In the genomic region with DNA sequence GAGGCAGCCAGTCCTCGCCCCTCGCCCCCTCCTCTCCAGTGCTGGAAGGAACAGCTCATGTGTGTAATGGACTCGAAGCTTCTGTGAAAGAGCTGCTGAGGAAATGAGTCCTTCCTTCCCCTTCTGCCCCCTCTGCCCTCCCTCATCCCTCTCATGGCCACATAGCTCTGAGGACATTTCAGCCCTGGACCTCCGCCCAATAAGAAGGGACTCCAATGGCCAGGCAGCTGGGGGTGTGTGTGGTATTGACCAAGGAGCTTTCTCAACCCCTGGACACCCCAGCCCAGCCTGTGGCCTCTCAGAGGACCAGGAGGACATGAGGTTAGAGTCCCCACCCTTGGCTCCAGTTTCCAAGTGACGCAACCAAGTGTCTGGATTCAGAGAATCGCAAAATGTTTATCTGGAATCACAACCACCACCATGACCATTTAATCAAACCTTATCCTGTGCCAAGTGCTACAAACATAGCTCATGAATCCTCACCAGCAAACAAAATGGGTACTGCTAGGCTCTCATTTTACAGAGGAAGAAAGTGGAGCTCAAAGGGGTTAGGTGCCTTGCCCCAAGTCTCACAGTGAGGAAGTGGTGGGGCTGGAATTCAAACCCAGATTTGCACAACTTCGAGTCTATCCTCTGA, we compare ENCODE assay signal across 1 cellular context.
TF ChIP-seq lines count a peak whose summit lies in the region.

No MANE protein-coding gene starts in this region.

TF ChIP-seq in HepG2, 621 proteins besides CTCF, POLR2A, EP300 and RAD21 (continued from another document):
- TF ChIP-seq, protein P1, sequence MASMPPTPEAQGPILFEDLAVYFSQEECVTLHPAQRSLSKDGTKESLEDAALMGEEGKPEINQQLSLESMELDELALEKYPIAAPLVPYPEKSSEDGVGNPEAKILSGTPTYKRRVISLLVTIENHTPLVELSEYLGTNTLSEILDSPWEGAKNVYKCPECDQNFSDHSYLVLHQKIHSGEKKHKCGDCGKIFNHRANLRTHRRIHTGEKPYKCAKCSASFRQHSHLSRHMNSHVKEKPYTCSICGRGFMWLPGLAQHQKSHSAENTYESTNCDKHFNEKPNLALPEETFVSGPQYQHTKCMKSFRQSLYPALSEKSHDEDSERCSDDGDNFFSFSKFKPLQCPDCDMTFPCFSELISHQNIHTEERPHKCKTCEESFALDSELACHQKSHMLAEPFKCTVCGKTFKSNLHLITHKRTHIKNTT (CRISPR knock-in tag; IDR thresholded peaks at IDR 0.05), result no peak
- no peak for TF ChIP-seq ZNF678 (CRISPR knock-in tag; IDR thresholded peaks at IDR 0.05)
- no peak for TF ChIP-seq ADNP (CRISPR knock-in tag; IDR thresholded peaks at IDR 0.05)
- TF ChIP-seq ZNF124 (CRISPR knock-in tag; IDR thresholded peaks at IDR 0.05), result 0 out of 2 replicates have a peak, but pooled peaks have one; percentile 15
- TF ChIP-seq ELF3 (CRISPR knock-in tag; IDR thresholded peaks at IDR 0.05), result no peak
- TF ChIP-seq ZFP41 (CRISPR knock-in tag; IDR thresholded peaks at IDR 0.05; ENCODE audit: borderline replicate concordance), result no peak
- no peak for TF ChIP-seq MTA3 (CRISPR knock-in tag; IDR thresholded peaks at IDR 0.05)
- TF ChIP-seq SP2 (CRISPR knock-in tag; IDR thresholded peaks at IDR 0.05), result no peak
- no peak for TF ChIP-seq ZBTB3 (CRISPR knock-in tag; IDR thresholded peaks at IDR 0.05; ENCODE audit: borderline replicate concordance, low read depth)
- TF ChIP-seq U2AF1 (optimal IDR thresholded peaks at IDR 0.05; ENCODE audit: low read depth, low read length), result no peak
- TF ChIP-seq, protein P2, sequence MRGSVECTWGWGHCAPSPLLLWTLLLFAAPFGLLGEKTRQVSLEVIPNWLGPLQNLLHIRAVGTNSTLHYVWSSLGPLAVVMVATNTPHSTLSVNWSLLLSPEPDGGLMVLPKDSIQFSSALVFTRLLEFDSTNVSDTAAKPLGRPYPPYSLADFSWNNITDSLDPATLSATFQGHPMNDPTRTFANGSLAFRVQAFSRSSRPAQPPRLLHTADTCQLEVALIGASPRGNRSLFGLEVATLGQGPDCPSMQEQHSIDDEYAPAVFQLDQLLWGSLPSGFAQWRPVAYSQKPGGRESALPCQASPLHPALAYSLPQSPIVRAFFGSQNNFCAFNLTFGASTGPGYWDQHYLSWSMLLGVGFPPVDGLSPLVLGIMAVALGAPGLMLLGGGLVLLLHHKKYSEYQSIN (CRISPR knock-in tag; IDR thresholded peaks at IDR 0.05; ENCODE audit: borderline replicate concordance), result no peak
- TF ChIP-seq AGO2 (optimal IDR thresholded peaks at IDR 0.05; ENCODE audit: low read depth, low read length), result no peak
- TF ChIP-seq, protein P3, sequence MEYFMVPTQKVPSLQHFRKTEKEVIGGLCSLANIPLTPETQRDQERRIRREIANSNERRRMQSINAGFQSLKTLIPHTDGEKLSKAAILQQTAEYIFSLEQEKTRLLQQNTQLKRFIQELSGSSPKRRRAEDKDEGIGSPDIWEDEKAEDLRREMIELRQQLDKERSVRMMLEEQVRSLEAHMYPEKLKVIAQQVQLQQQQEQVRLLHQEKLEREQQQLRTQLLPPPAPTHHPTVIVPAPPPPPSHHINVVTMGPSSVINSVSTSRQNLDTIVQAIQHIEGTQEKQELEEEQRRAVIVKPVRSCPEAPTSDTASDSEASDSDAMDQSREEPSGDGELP (IDR thresholded peaks at IDR 0.05; ENCODE audit: borderline replicate concordance, low read depth), result no peak
- TF ChIP-seq, protein P4, sequence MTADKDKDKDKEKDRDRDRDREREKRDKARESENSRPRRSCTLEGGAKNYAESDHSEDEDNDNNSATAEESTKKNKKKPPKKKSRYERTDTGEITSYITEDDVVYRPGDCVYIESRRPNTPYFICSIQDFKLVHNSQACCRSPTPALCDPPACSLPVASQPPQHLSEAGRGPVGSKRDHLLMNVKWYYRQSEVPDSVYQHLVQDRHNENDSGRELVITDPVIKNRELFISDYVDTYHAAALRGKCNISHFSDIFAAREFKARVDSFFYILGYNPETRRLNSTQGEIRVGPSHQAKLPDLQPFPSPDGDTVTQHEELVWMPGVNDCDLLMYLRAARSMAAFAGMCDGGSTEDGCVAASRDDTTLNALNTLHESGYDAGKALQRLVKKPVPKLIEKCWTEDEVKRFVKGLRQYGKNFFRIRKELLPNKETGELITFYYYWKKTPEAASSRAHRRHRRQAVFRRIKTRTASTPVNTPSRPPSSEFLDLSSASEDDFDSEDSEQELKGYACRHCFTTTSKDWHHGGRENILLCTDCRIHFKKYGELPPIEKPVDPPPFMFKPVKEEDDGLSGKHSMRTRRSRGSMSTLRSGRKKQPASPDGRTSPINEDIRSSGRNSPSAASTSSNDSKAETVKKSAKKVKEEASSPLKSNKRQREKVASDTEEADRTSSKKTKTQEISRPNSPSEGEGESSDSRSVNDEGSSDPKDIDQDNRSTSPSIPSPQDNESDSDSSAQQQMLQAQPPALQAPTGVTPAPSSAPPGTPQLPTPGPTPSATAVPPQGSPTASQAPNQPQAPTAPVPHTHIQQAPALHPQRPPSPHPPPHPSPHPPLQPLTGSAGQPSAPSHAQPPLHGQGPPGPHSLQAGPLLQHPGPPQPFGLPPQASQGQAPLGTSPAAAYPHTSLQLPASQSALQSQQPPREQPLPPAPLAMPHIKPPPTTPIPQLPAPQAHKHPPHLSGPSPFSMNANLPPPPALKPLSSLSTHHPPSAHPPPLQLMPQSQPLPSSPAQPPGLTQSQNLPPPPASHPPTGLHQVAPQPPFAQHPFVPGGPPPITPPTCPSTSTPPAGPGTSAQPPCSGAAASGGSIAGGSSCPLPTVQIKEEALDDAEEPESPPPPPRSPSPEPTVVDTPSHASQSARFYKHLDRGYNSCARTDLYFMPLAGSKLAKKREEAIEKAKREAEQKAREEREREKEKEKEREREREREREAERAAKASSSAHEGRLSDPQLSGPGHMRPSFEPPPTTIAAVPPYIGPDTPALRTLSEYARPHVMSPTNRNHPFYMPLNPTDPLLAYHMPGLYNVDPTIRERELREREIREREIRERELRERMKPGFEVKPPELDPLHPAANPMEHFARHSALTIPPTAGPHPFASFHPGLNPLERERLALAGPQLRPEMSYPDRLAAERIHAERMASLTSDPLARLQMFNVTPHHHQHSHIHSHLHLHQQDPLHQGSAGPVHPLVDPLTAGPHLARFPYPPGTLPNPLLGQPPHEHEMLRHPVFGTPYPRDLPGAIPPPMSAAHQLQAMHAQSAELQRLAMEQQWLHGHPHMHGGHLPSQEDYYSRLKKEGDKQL (CRISPR knock-in tag; IDR thresholded peaks at IDR 0.05; ENCODE audit: low read depth), result no peak
- no peak for TF ChIP-seq MEF2D (CRISPR knock-in tag; IDR thresholded peaks at IDR 0.05)
- no peak for TF ChIP-seq ZNF615 (CRISPR knock-in tag; IDR thresholded peaks at IDR 0.05; ENCODE audit: borderline replicate concordance)
- TF ChIP-seq AKAP8 (CRISPR knock-in tag; IDR thresholded peaks at IDR 0.05), result no peak
- TF ChIP-seq CEBPB (IDR thresholded peaks at IDR 0.05; ENCODE audit: borderline replicate concordance, low read depth, low read length), result peak; percentile 39
- no peak for TF ChIP-seq ZNF747 (CRISPR knock-in tag; IDR thresholded peaks at IDR 0.05; ENCODE audit: borderline replicate concordance)
- no peak for TF ChIP-seq KLF13 (CRISPR knock-in tag; IDR thresholded peaks at IDR 0.05)
- no peak for TF ChIP-seq SSRP1 (CRISPR knock-in tag; IDR thresholded peaks at IDR 0.05)
- no peak for TF ChIP-seq ZFP36 (IDR thresholded peaks at IDR 0.05; ENCODE audit: borderline replicate concordance, low read depth, low read length, partially characterized antibody)
